Comparison of ENCODE assay signal across 25 cellular contexts in genomic region chr15:36498922-36499321, GRCh38.
"Had no signal": no experiment of that assay in that cellular context is flagged by ENCODE, and none has a peak within 500 bp of the region (broad histone marks: within the 10 kb centered on the region; RNA-seq: fewer than 3 reads in every experiment).

No MANE protein-coding gene starts in this region.

- H3K9ac ChIP-seq: neural progenitor cell had no signal

- H3K9me3 Mint-ChIP-seq: activated T-cell treated with anti-CD3 and anti-CD28 coated beads, Interleukin-2, amount 50 U/mL, for 72 hours; naive thymus-derived CD4-positive, alpha-beta T cell; neural progenitor cell; T-helper 1 cell treated with Interleukin-12 subunit alpha and Interleukin-12 subunit beta and Interleukin-4 antibody, amounts not matched to agents 30 μg/mL and 1 μg/mL, for 36 hours had no signal

- H3K4me3 Mint-ChIP-seq: activated naive CD8-positive, alpha-beta T cell; activated T-cell treated with anti-CD3 and anti-CD28 coated beads, Interleukin-2, amount 50 U/mL, for 72 hours; naive thymus-derived CD4-positive, alpha-beta T cell; neural progenitor cell; T-helper 1 cell treated with Interleukin-12 subunit alpha and Interleukin-12 subunit beta and Interleukin-4 antibody, amounts not matched to agents 30 μg/mL and 1 μg/mL, for 36 hours had no signal

- H3K36me3 Mint-ChIP-seq: activated naive CD8-positive, alpha-beta T cell; naive thymus-derived CD4-positive, alpha-beta T cell; neural progenitor cell had no signal

- FAIRE-seq: urothelium cell line had no signal

- DNase-seq: activated CD4-positive, alpha-beta T cell treated with anti-CD3 and anti-CD28 coated beads for 4 hours; activated CD4-positive, alpha-beta T cell treated with anti-CD3 and anti-CD28 coated beads, Interleukin-2, amount 50 U/mL, for 4 hours; activated naive CD4-positive, alpha-beta T cell; activated T-cell treated with anti-CD3 and anti-CD28 coated beads for 4 hours; activated T-cell treated with anti-CD3 and anti-CD28 coated beads, Interleukin-2, amount 50 U/mL, for 72 hours; brain microvascular endothelial cell; dorsolateral prefrontal cortex; effector memory CD4-positive, alpha-beta T cell; erythroblast; heart left ventricle; left ventricle myocardium superior; naive thymus-derived CD4-positive, alpha-beta T cell; occipital lobe; stimulated activated CD4-positive, alpha-beta T cell treated with anti-CD3 and anti-CD28 coated beads, Interleukin-2, amount 100 ng/mL, for 48 hours; stimulated activated naive CD4-positive, alpha-beta T cell treated with Interleukin-2 at 50 U/mL for 16 hours; T-helper 9 cell; trophoblast cell had no signal

- H3K27me3 ChIP-seq: ascending aorta, brain microvascular endothelial cell, heart left ventricle, neural progenitor cell, right atrium auricular region had no signal

- H3K4me1 ChIP-seq: neural progenitor cell, right atrium auricular region had no signal

- ATAC-seq: activated T-cell treated with anti-CD3 and anti-CD28 coated beads, Interleukin-2, amount 50 U/mL, for 72 hours; heart left ventricle; left ventricle myocardium superior; naive thymus-derived CD4-positive, alpha-beta T cell had no signal

- H3K36me3 ChIP-seq: ascending aorta, brain microvascular endothelial cell, heart left ventricle, neural progenitor cell, right atrium auricular region had no signal

- H3K27ac Mint-ChIP-seq: activated naive CD8-positive, alpha-beta T cell; activated T-cell treated with anti-CD3 and anti-CD28 coated beads, Interleukin-2, amount 50 U/mL, for 72 hours; naive thymus-derived CD4-positive, alpha-beta T cell; neural progenitor cell; T-helper 1 cell treated with Interleukin-12 subunit alpha and Interleukin-12 subunit beta and Interleukin-4 antibody, amounts not matched to agents 30 μg/mL and 1 μg/mL, for 36 hours had no signal

- H3K4me1 Mint-ChIP-seq: naive thymus-derived CD4-positive, alpha-beta T cell had no signal

- H3K27ac ChIP-seq: brain microvascular endothelial cell, coronary artery, heart left ventricle, neural progenitor cell, right atrium auricular region, VCaP had no signal

- H3K9me3 ChIP-seq: ascending aorta, heart left ventricle, right atrium auricular region had no signal

- H3K4me2 ChIP-seq: neural progenitor cell had no signal

- H3K4me3 ChIP-seq: heart left ventricle, neural progenitor cell, right atrium auricular region had no signal
